8 cellular contexts compared by ENCODE assay signal in genomic region chr9:120928720-120929389, GRCh38. TPM values are rescaled to one million over a fixed set of nuclear protein-coding genes. Genes with fewer than 3 reads are reported as not detected.
DNase-seq lines count a peak whose midpoint lies in the region; ATAC-seq and TF ChIP-seq lines count a peak whose summit lies in the region.

No MANE protein-coding gene starts in this region.

- peaks cover 84% of the 10 kb centered on the region for H3K4me1 Mint-ChIP-seq in stimulated activated naive CD8-positive, alpha-beta T cell treated with anti-CD3 and anti-CD28 coated beads, Interleukin-15, amount 100 ng/mL, for 72 hours

- H3K27me3 Mint-ChIP-seq in stimulated activated naive CD8-positive, alpha-beta T cell treated with anti-CD3 and anti-CD28 coated beads, Interleukin-15, amount 100 ng/mL, for 72 hours = no peaks in the 10 kb centered on the region

- DNase-seq in NCI-H2171 treated with DMSO at 0.1 percent for 48 hours (lab: John Stamatoyannopoulos, UW) (peak; percentile 53), activated T-cell treated with anti-CD3 and anti-CD28 coated beads for 24 hours (ENCODE audit: low read depth) (peak; percentile 60), epithelial cell of prostate (ENCODE audit: low read depth, low spot score) (no peak), mucosa of gallbladder (ENCODE audit: low spot score) (peak; percentile 67)
- peak; percentile 72 to 82 for DNase-seq in stimulated activated naive CD8-positive, alpha-beta T cell treated with anti-CD3 and anti-CD28 coated beads, Interleukin-15, amount 100 ng/mL, for 72 hours

- ATAC-seq in HG02571 (IDR thresholded peaks at IDR 0.05; ENCODE audit: unreplicated experiment) = peak; percentile 31
- peak; percentile 39 for ATAC-seq in stimulated activated naive CD8-positive, alpha-beta T cell treated with anti-CD3 and anti-CD28 coated beads, Interleukin-15, amount 100 ng/mL, for 72 hours
- ATAC-seq in GM18870 (IDR thresholded peaks at IDR 0.05; ENCODE audit: unreplicated experiment) = no peak

- H3K4me3 ChIP-seq in GM12875 (ENCODE audit: low read depth, low read length) = peak overlapping the region; percentile 76

- H3K4me3 Mint-ChIP-seq in stimulated activated naive CD8-positive, alpha-beta T cell treated with anti-CD3 and anti-CD28 coated beads, Interleukin-15, amount 100 ng/mL, for 72 hours = peak overlapping the region; percentile 88 to 89

- H3K27ac ChIP-seq in epithelial cell of prostate = peak overlapping the region; percentile 66

- H3K27ac Mint-ChIP-seq in stimulated activated naive CD8-positive, alpha-beta T cell treated with anti-CD3 and anti-CD28 coated beads, Interleukin-15, amount 100 ng/mL, for 72 hours = peak overlapping the region; percentile 97 to 99

- no peaks in the 10 kb centered on the region for H3K9me3 Mint-ChIP-seq in stimulated activated naive CD8-positive, alpha-beta T cell treated with anti-CD3 and anti-CD28 coated beads, Interleukin-15, amount 100 ng/mL, for 72 hours

- 0 out of 2 replicates have a peak, but pooled peaks have one; percentile 9 for TF ChIP-seq CTCF in GM12875 (IDR thresholded peaks at IDR 0.05; ENCODE audit: borderline replicate concordance, insufficient read depth, low read depth, low read length)

RNA-seq across cellular contexts. Expression of gene TRAF1, which starts 2.3 kb away (rescaled TPM):
- 7.9 TPM for total RNA-seq in mucosa of gallbladder

RNA-seq across cellular contexts. Expression of gene PHF19, which starts 51.9 kb away (rescaled TPM):
- 25.9 TPM for total RNA-seq in mucosa of gallbladder
